In the genomic region with DNA sequence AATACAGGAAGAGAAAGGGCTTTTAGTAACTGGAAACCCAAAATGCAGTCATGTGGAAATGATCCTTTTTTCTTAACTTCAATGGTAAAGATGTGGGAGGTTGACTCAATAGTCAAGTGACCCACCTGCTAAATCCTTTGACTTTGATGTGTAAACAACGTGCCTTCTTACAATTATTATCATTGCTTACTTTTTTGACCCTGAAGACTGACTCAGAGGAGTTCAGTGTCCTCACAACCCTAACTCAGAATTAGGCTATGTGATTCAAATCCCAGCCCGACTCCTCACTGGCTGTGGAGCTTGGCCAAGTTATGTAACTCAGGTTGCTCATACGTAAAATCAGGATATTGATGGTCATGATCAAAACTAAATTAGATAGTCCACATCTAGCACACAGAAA, we compare ENCODE assay signal across 12 cellular contexts. TPM values are rescaled to one million over a fixed set of nuclear protein-coding genes. Genes with fewer than 3 reads are reported as not detected.
DNase-seq lines count a peak whose midpoint lies in the region; ATAC-seq and TF ChIP-seq lines count a peak whose summit lies in the region.
"Had no signal": no experiment of that assay in that cellular context is flagged by ENCODE, and none has a peak within 500 bp of the region (broad histone marks: within the 10 kb centered on the region; RNA-seq: fewer than 3 reads in every experiment).

No MANE protein-coding gene starts in this region.

- H3K27ac ChIP-seq in esophagus squamous epithelium: peak overlapping the region in 3 of 4 donors; percentile 42 to 73 (median 68)
- no peak overlapping the region for H3K27ac ChIP-seq in effector memory CD4-positive, alpha-beta T cell (ENCODE audit: insufficient read depth, low read length, poor library complexity, severe bottlenecking)
- H3K27ac ChIP-seq: lower lobe of right lung had no signal

- no peaks in the 10 kb centered on the region for H3K36me3 ChIP-seq in Loucy (ENCODE audit: insufficient read depth, low read length)
- no peaks in the 10 kb centered on the region for H3K36me3 ChIP-seq in esophagus squamous epithelium
- H3K36me3 ChIP-seq in H7 (replicated peaks; ENCODE audit: control insufficient read depth, insufficient read depth, low read length): no peaks in the 10 kb centered on the region
- H3K36me3 ChIP-seq in effector memory CD4-positive, alpha-beta T cell (ENCODE audit: control insufficient read depth, insufficient read depth, low read length): no peaks in the 10 kb centered on the region
- H3K36me3 ChIP-seq: lower lobe of right lung had no signal

- H3F3A ChIP-seq in Loucy (ENCODE audit: low read depth): no peaks in the 10 kb centered on the region

- peak overlapping the region; percentile 63 for H2AFZ ChIP-seq in Loucy (ENCODE audit: low read length)

- H3K4me1 ChIP-seq in Loucy (ENCODE audit: insufficient read depth, low read length, poor library complexity, severe bottlenecking) (peaks cover 44% of the 10 kb centered on the region), esophagus squamous epithelium (peaks cover 2 to 58% (median 4%) of the 10 kb centered on the region in 3 donors)
- no peaks in the 10 kb centered on the region for H3K4me1 ChIP-seq in effector memory CD4-positive, alpha-beta T cell (ENCODE audit: control insufficient read depth, insufficient read depth, low read length, poor library complexity, severe bottlenecking)
- H3K4me1 ChIP-seq: lower lobe of right lung had no signal

- TF ChIP-seq CTCF in Loucy (conservative IDR thresholded peaks at IDR 0.05; ENCODE audit: low read length): no peak
- TF ChIP-seq CTCF in esophagus squamous epithelium (IDR thresholded peaks at IDR 0.05): no peak

- no peak overlapping the region for H3K4me2 ChIP-seq in Loucy (ENCODE audit: low read depth, low read length, poor library complexity, severe bottlenecking)

- DNase-seq in A172 (ENCODE audit: low spot score) (peak; percentile 21), esophagus squamous epithelium (lab: John Stamatoyannopoulos, UW) (no peak), H7 (no peak), NCI-H1436 treated with DMSO at 0.1 percent for 48 hours (lab: John Stamatoyannopoulos, UW) (no peak), NCI-H82 treated with DMSO at 0.1 percent for 48 hours (lab: John Stamatoyannopoulos, UW; ENCODE audit: unreplicated experiment) (no peak)
- DNase-seq in effector memory CD4-positive, alpha-beta T cell: no peak
- DNase-seq: activated naive CD8-positive, alpha-beta T cell treated with anti-CD3 and anti-CD28 coated beads, Interleukin-2, amount 50 U/mL, for 24 hours; AML-193; lower lobe of right lung; stimulated activated naive B cell treated with anti-CD40 and anti-IgM and Interleukin-4, amounts not matched to agents 10 μg/mL and 1 μg/mL and 100 μg/mL, for 72 hours had no signal

- no peak for TF ChIP-seq POLR2A in esophagus squamous epithelium (IDR thresholded peaks at IDR 0.05)

- intact Hi-C loops in esophagus squamous epithelium (cut with DNase I): loop anchor here (5.0 kb wide), 1 partner anchor 72 kb away; no protein-coding TSS in a partner anchor

- H4K20me1 ChIP-seq in Loucy (ENCODE audit: insufficient read depth, low read length, poor library complexity, severe bottlenecking): no peaks in the 10 kb centered on the region

- WGBS in esophagus squamous epithelium, 2 donors: 27 to 41% methylated on average over 3 of the region's 3 CpGs

- H3K9me2 ChIP-seq in Loucy (replicated peaks; ENCODE audit: low read depth, low read length): no peaks in the 10 kb centered on the region

- H3K27me3 ChIP-seq in Loucy (ENCODE audit: insufficient read depth, low read length, poor library complexity, severe bottlenecking): no peaks in the 10 kb centered on the region
- H3K27me3 ChIP-seq in esophagus squamous epithelium: no peaks in the 10 kb centered on the region
- H3K27me3 ChIP-seq in H7 (ENCODE audit: control insufficient read depth, insufficient read depth, low read length): no peaks in the 10 kb centered on the region
- no peaks in the 10 kb centered on the region for H3K27me3 ChIP-seq in effector memory CD4-positive, alpha-beta T cell (replicated peaks; ENCODE audit: control insufficient read depth, insufficient read depth, low read length, poor library complexity, severe bottlenecking)

- peak; percentile 37 for ATAC-seq in GM21360 (IDR thresholded peaks at IDR 0.05; ENCODE audit: unreplicated experiment)
- ATAC-seq: activated naive CD8-positive, alpha-beta T cell treated with anti-CD3 and anti-CD28 coated beads, Interleukin-2, amount 50 U/mL, for 24 hours; lower lobe of right lung had no signal

- H3K4me3 ChIP-seq in Loucy (ENCODE audit: low read length, poor library complexity, severe bottlenecking) (no peak overlapping the region), esophagus squamous epithelium (no peak overlapping the region), H7 (ENCODE audit: insufficient read depth, low read depth, low read length) (no peak overlapping the region)
- H3K4me3 ChIP-seq in effector memory CD4-positive, alpha-beta T cell (ENCODE audit: insufficient read depth, low read depth, low read length, poor library complexity, severe bottlenecking): no peak overlapping the region
- H3K4me3 ChIP-seq: lower lobe of right lung had no signal

- no peaks in the 10 kb centered on the region for H3K79me2 ChIP-seq in Loucy (ENCODE audit: insufficient read depth, low read length)

- no peak overlapping the region for H3K9ac ChIP-seq in Loucy (ENCODE audit: low read depth, low read length, poor library complexity, severe bottlenecking)

- H3K9me3 ChIP-seq in Loucy (ENCODE audit: insufficient read depth, low read depth, low read length) (no peaks in the 10 kb centered on the region), esophagus squamous epithelium (no peaks in the 10 kb centered on the region)
- H3K9me3 ChIP-seq in effector memory CD4-positive, alpha-beta T cell (ENCODE audit: control insufficient read depth, low read length): no peaks in the 10 kb centered on the region
- H3K9me3 ChIP-seq: lower lobe of right lung had no signal

RNA-seq across cellular contexts. Expression of gene ANXA1, which starts 27.9 kb away (rescaled TPM):
- total RNA-seq in A172 (2014; rRNA removed; shearing (Covaris generic)): 920 and 1,111 TPM in 2 replicates
- total RNA-seq in esophagus squamous epithelium: 1,000 to 10,000 TPM; 5,313 to 9,451 (median 7,147) TPM
- 4.7 and 6.6 TPM in 2 replicates for total RNA-seq in H7 (2014; rRNA removed; shearing (Covaris generic))

Comparison
In these comparisons a context has a peak if more than half of its experiments do, and no peak if none do; other contexts are left out.
1. RNA of gene ANXA1, which starts 27.9 kb away (total RNA-seq): 5,313 to 9,451 TPM in esophagus squamous epithelium and 920 to 1,111 TPM in A172; 4.7 to 6.6 TPM in H7; every median in the first group is over 100 times any median in the second.